ENCODE assay signal across 8 cellular contexts in genomic region chr1:168227620-168228019, GRCh38. TPM values are rescaled to one million over a fixed set of nuclear protein-coding genes. Genes with fewer than 3 reads are reported as not detected.
A peak's percentile ranks its signal among the peaks of the same experiment; 100 is the strongest.
DNase-seq lines count a peak whose midpoint lies in the region; ATAC-seq and TF ChIP-seq lines count a peak whose summit lies in the region.

No MANE protein-coding gene starts in this region.

- peaks cover 17% of the 10 kb centered on the region for H3F3A ChIP-seq in SK-N-SH (replicated peaks; ENCODE audit: insufficient read depth)

- H3K9me2 ChIP-seq in SK-N-SH, result no peaks in the 10 kb centered on the region

- H3K27me3 ChIP-seq in SK-N-SH (ENCODE audit: insufficient read depth) (no peaks in the 10 kb centered on the region), MG63 (no peaks in the 10 kb centered on the region), skeletal muscle satellite cell (ENCODE audit: control insufficient read depth, insufficient read depth, low read length) (no peaks in the 10 kb centered on the region)
- no peaks in the 10 kb centered on the region for H3K27me3 ChIP-seq in effector memory CD4-positive, alpha-beta T cell (replicated peaks; ENCODE audit: control insufficient read depth, insufficient read depth, low read length, poor library complexity, severe bottlenecking)

- H4K20me1 ChIP-seq in SK-N-SH (ENCODE audit: insufficient read depth), result peaks cover 9% of the 10 kb centered on the region

- H3K4me1 ChIP-seq in SK-N-SH (ENCODE audit: control insufficient read depth in 1 of 2, insufficient read depth in 2 of 2, low read depth in 1 of 2, low read length in 1 of 2), result peaks cover 14 to 44% of the 10 kb centered on the region in 2 experiments
- peaks cover 5% of the 10 kb centered on the region for H3K4me1 ChIP-seq in effector memory CD4-positive, alpha-beta T cell (ENCODE audit: control insufficient read depth, insufficient read depth, low read length, poor library complexity, severe bottlenecking)
- H3K4me1 ChIP-seq in skeletal muscle satellite cell (ENCODE audit: control insufficient read depth, insufficient read depth, low read length), result peaks cover 23% of the 10 kb centered on the region

- TF ChIP-seq EP300 in SK-N-SH (IDR thresholded peaks at IDR 0.05; ENCODE audit: borderline replicate concordance in 1 of 2, low read depth in 1 of 2, low read length in 1 of 2), result no peak

- H3K4me3 ChIP-seq in SK-N-SH (ENCODE audit: low read depth in 2 of 2, low read length in 1 of 2) (peak overlapping the region; percentile 85), MG63 (peak overlapping the region; percentile 93), skeletal muscle satellite cell (ENCODE audit: low read length) (peak overlapping the region; percentile 34)
- H3K4me3 ChIP-seq in effector memory CD4-positive, alpha-beta T cell (ENCODE audit: insufficient read depth, low read depth, low read length, poor library complexity, severe bottlenecking), result peak overlapping the region; percentile 94

- peak overlapping the region; percentile 67 to 97 for H3K27ac ChIP-seq in SK-N-SH (ENCODE audit: low read depth in 2 of 2, low read length in 1 of 2)
- no peak overlapping the region for H3K27ac ChIP-seq in effector memory CD4-positive, alpha-beta T cell (ENCODE audit: insufficient read depth, low read length, poor library complexity, severe bottlenecking)

- WGBS in SK-N-SH (ENCODE audit: low lambda C conversion rate), result 63% methylated on average over 7 of the region's 7 CpGs

- no peak for TF ChIP-seq CTCF in SK-N-SH (IDR thresholded peaks at IDR 0.05)

- POLR2A ChIA-PET in SK-N-SH (lab: Yijun Ruan, JAX), result no interaction called here

- H3K36me3 ChIP-seq in SK-N-SH (replicated peaks in 1 of 2; ENCODE audit: control insufficient read depth in 1 of 2, insufficient read depth in 2 of 2, low read length in 1 of 2), result peaks cover 15 to 26% of the 10 kb centered on the region in 2 experiments
- peaks cover 25% of the 10 kb centered on the region for H3K36me3 ChIP-seq in MG63
- peaks cover 3% of the 10 kb centered on the region for H3K36me3 ChIP-seq in effector memory CD4-positive, alpha-beta T cell (ENCODE audit: control insufficient read depth, insufficient read depth, low read length)
- peaks cover 26% of the 10 kb centered on the region for H3K36me3 ChIP-seq in skeletal muscle satellite cell (ENCODE audit: insufficient read depth, low read length)

- ATAC-seq in SK-N-SH treated with all-trans-retinoic acid at 6 μM for 48 hours, result no peak
- ATAC-seq in GM19324 (IDR thresholded peaks at IDR 0.05; ENCODE audit: low FRiP score, unreplicated experiment), result no peak

- H3K4me2 ChIP-seq in SK-N-SH, result peak overlapping the region; percentile 92
- H3K4me2 ChIP-seq in skeletal muscle satellite cell (ENCODE audit: low read length), result peak overlapping the region; percentile 79

- no peak overlapping the region for H2AFZ ChIP-seq in SK-N-SH (ENCODE audit: low read depth)

- DNase-seq in SK-N-SH (no peak), MG63 (no peak), amygdala (lab: John Stamatoyannopoulos, UW) (no peak), NCI-H345 treated with DMSO at 0.1 percent for 48 hours (lab: John Stamatoyannopoulos, UW; ENCODE audit: unreplicated experiment) (no peak)
- no peak for DNase-seq in effector memory CD4-positive, alpha-beta T cell

- peaks cover 72% of the 10 kb centered on the region for H3K79me2 ChIP-seq in SK-N-SH (ENCODE audit: insufficient read depth)

- H3K9me3 ChIP-seq in SK-N-SH (no peaks in the 10 kb centered on the region), MG63 (no peaks in the 10 kb centered on the region), skeletal muscle satellite cell (replicated peaks; ENCODE audit: low read length) (no peaks in the 10 kb centered on the region)
- no peaks in the 10 kb centered on the region for H3K9me3 ChIP-seq in effector memory CD4-positive, alpha-beta T cell (ENCODE audit: control insufficient read depth, low read length)

- peak overlapping the region; percentile 13; the same call in 1 of the 2 replicates for H3K9ac ChIP-seq in SK-N-SH
- peak overlapping the region; percentile 96 for H3K9ac ChIP-seq in skeletal muscle satellite cell (ENCODE audit: low read depth, low read length)

- CTCF ChIA-PET in SK-N-SH (lab: Yijun Ruan, JAX), result interaction anchor here (1.3 to 2.7 kb wide), 2 partner anchors 8 to 59 kb away, joined by 3 to 12 read pairs; no protein-coding TSS in a partner anchor

- TF ChIP-seq RAD21 in SK-N-SH (IDR thresholded peaks at IDR 0.05; ENCODE audit: low read length), result no peak

TF ChIP-seq in SK-N-SH, 30 proteins besides CTCF, POLR2A, EP300 and RAD21:
- no peak for TF ChIP-seq SMC3 (IDR thresholded peaks at IDR 0.05; ENCODE audit: low read depth, low read length)

TF ChIP-seq in SK-N-SH treated with all-trans-retinoic acid at 6 μM for 48 hours, 23 proteins besides CTCF, POLR2A, EP300 and RAD21:
- TF ChIP-seq CSRNP3 (CRISPR knock-in tag; IDR thresholded peaks at IDR 0.05) (no peak), TOX (CRISPR knock-in tag; IDR thresholded peaks at IDR 0.05; ENCODE audit: borderline replicate concordance) (no peak; the same call in 1 of the 2 replicates)

RNA-seq across cellular contexts. Expression of gene SFT2D2, which starts 1.8 kb away (rescaled TPM):
- polyA plus RNA-seq in SK-N-SH (2012; rRNA removed), result 9.3 and 13.2 TPM in 2 replicates
- polyA plus RNA-seq in SK-N-SH (2012; cell fraction: cytosol; rRNA removed), result 11.7 and 12.9 TPM in 2 replicates
- 6.9 and 15.3 TPM in 2 replicates for polyA plus RNA-seq in SK-N-SH (2012; cell fraction: nucleus; rRNA removed)
- total RNA-seq in MG63 (2014; rRNA removed; shearing (Covaris generic); ENCODE audit: low replicate concordance), result 11.1 and 19.0 TPM in 2 replicates
- 28.8 and 30.7 TPM in 2 replicates for total RNA-seq in skeletal muscle satellite cell (2012; rRNA removed)

RNA-seq across cellular contexts. Expression of gene TIPRL, which starts 48.9 kb away (rescaled TPM):
- polyA plus RNA-seq in SK-N-SH (2012; rRNA removed), result 16.4 and 20.5 TPM in 2 replicates
- polyA plus RNA-seq in SK-N-SH (2012; cell fraction: cytosol; rRNA removed), result 27.0 and 43.4 TPM in 2 replicates
- polyA plus RNA-seq in SK-N-SH (2012; cell fraction: nucleus; rRNA removed), result 6.0 and 11.4 TPM in 2 replicates
- total RNA-seq in MG63 (2014; rRNA removed; shearing (Covaris generic); ENCODE audit: low replicate concordance), result 50.2 and 86.2 TPM in 2 replicates
- total RNA-seq in skeletal muscle satellite cell (2012; rRNA removed), result 35.4 and 37.0 TPM in 2 replicates

RNA-seq across cellular contexts. Expression of gene TBX19, which starts 53.1 kb away (rescaled TPM):
- 2.7 and 3.5 TPM in 2 replicates for polyA plus RNA-seq in SK-N-SH (2012; rRNA removed)
- 1.6 and 1.7 TPM in 2 replicates for polyA plus RNA-seq in SK-N-SH (2012; cell fraction: cytosol; rRNA removed)
- 8.1 and 13.1 TPM in 2 replicates for polyA plus RNA-seq in SK-N-SH (2012; cell fraction: nucleus; rRNA removed)
- 1.1 TPM in 1 of 2 replicates, not detected in the other for total RNA-seq in MG63 (2014; rRNA removed; shearing (Covaris generic); ENCODE audit: low replicate concordance)
- total RNA-seq in skeletal muscle satellite cell (2012; rRNA removed), result 0.25 and 0.66 TPM in 2 replicates

Comparison
In these comparisons a context has a peak if more than half of its experiments do, and no peak if none do; other contexts are left out.
1. H3K4me3 ChIP-seq: peak in every context shown above with its lines; median percentile 94 in effector memory CD4-positive, alpha-beta T cell; 93 in MG63; 85 in SK-N-SH; 34 in skeletal muscle satellite cell.